1 cellular context compared by ENCODE assay signal in genomic region chr1:185044981-185045792, GRCh38.
TF ChIP-seq lines count a peak whose summit lies in the region.

Gene RNF2 (plus strand): TSS chr1:185045558. CDS start chr1:185087554, 41,996 bp downstream.

TF ChIP-seq in H1, 55 proteins besides CTCF, POLR2A, EP300 and RAD21 (continued from another document):
- TF ChIP-seq MAX (IDR thresholded peaks at IDR 0.05): peak; percentile 99
- peak; percentile 83 for TF ChIP-seq YY1 (IDR thresholded peaks at IDR 0.05; ENCODE audit: low read depth, low read length)
- no peak for TF ChIP-seq SAP30 (IDR thresholded peaks at IDR 0.05; ENCODE audit: insufficient read depth, insufficient replicate concordance, low read length)
- no peak for TF ChIP-seq FOSL1 (IDR thresholded peaks at IDR 0.05; ENCODE audit: insufficient read depth, low read depth, low read length)
- no peak for TF ChIP-seq HDAC2 (IDR thresholded peaks at IDR 0.05; ENCODE audit: borderline replicate concordance in 1 of 2, low read depth in 2 of 2, low read length in 2 of 2)
- no peak for TF ChIP-seq EGR1 (IDR thresholded peaks at IDR 0.05; ENCODE audit: borderline replicate concordance, low read depth, low read length)
- no peak for TF ChIP-seq SIN3A (conservative IDR thresholded peaks at IDR 0.05 in 1 of 2, IDR thresholded peaks at IDR 0.05 in 1 of 2; ENCODE audit: low read depth in 1 of 2, low read length in 2 of 2)
- no peak for TF ChIP-seq CHD1 (IDR thresholded peaks at IDR 0.05; ENCODE audit: low read depth, low read length)
- TF ChIP-seq TAF1 (IDR thresholded peaks at IDR 0.05; ENCODE audit: low read depth, low read length): peak; percentile 79
- TF ChIP-seq SP1 (IDR thresholded peaks at IDR 0.05; ENCODE audit: low read depth, low read length): no peak
- no peak for TF ChIP-seq GTF2F1 (IDR thresholded peaks at IDR 0.05; ENCODE audit: borderline replicate concordance, low read depth, low read length)
- TF ChIP-seq E2F6 (IDR thresholded peaks at IDR 0.05): peak; percentile 94
- no peak for TF ChIP-seq CBX5 (IDR thresholded peaks at IDR 0.05; ENCODE audit: low read depth, low read length)
- TF ChIP-seq ATF2 (IDR thresholded peaks at IDR 0.05; ENCODE audit: low read length): no peak
- TF ChIP-seq PHF8 (conservative IDR thresholded peaks at IDR 0.05; ENCODE audit: low read depth, low read length): peak; percentile 83
- TF ChIP-seq SIRT6 (IDR thresholded peaks at IDR 0.05; ENCODE audit: low read length): no peak
- TF ChIP-seq ATF3 (IDR thresholded peaks at IDR 0.05; ENCODE audit: insufficient read depth, low read depth, low read length): no peak
- no peak for TF ChIP-seq NRF1 (IDR thresholded peaks at IDR 0.05; ENCODE audit: low read depth, low read length)
- peak; percentile 88 for TF ChIP-seq TAF7 (optimal IDR thresholded peaks at IDR 0.05; ENCODE audit: borderline replicate concordance, low read depth, low read length)
- TF ChIP-seq CHD2 (IDR thresholded peaks at IDR 0.05; ENCODE audit: low read length): no peak
- TF ChIP-seq POU5F1 (IDR thresholded peaks at IDR 0.05; ENCODE audit: low read depth, low read length): no peak
- TF ChIP-seq KDM1A (IDR thresholded peaks at IDR 0.05; ENCODE audit: borderline replicate concordance, low read length): no peak
- TF ChIP-seq NANOG (IDR thresholded peaks at IDR 0.05; ENCODE audit: insufficient read depth, low read depth, low read length, poor library complexity, severe bottlenecking): peak; percentile 4
- no peak for TF ChIP-seq CBX8 (IDR thresholded peaks at IDR 0.05; ENCODE audit: borderline replicate concordance, low read depth, low read length)
- TF ChIP-seq CREB1 (IDR thresholded peaks at IDR 0.05): peak; percentile 68
- no peak for TF ChIP-seq SIX5 (IDR thresholded peaks at IDR 0.05; ENCODE audit: low read depth, low read length)
